1 cellular context compared by ENCODE assay signal in genomic region chr5:8981016-8981415, GRCh38.
TF ChIP-seq lines count a peak whose summit lies in the region.

No MANE protein-coding gene starts in this region.

TF ChIP-seq in GM23338, 12 proteins besides CTCF, POLR2A, EP300 and RAD21 (continued from another document):
- TF ChIP-seq ZNF462 (CRISPR knock-in tag; IDR thresholded peaks at IDR 0.05) (no peak), CREB1 (CRISPR knock-in tag; IDR thresholded peaks at IDR 0.05; ENCODE audit: low read depth) (no peak), ZNF331 (CRISPR knock-in tag; IDR thresholded peaks at IDR 0.05; ENCODE audit: low read depth) (no peak), NANOG (IDR thresholded peaks at IDR 0.05; ENCODE audit: borderline replicate concordance) (no peak)
